5 cellular contexts compared by ENCODE assay signal in the genomic region with DNA sequence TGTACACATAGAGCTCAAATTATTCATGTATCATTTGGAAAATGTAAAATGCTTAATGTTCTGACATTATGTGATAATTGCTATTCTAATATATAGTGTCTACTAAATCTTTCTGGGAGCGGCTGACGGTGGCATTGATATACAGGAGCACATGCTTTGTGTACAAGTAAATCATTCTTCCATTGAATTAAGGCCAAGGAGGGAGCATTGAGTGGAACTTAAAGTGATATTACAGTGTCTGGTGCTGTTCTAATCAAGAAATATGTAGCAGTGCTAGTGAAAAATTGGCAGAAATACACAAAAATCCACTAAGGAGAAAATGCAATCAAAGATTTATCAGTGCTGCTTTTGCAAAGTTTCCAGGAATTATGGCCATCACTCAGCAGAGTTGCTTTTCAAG.
"Had no signal": no experiment of that assay in that cellular context is flagged by ENCODE, and none has a peak within 500 bp of the region (broad histone marks: within the 10 kb centered on the region; RNA-seq: fewer than 3 reads in every experiment).

No MANE protein-coding gene starts in this region.

- DNase-seq: H9, HCEC 1CT, IMR-90 had no signal

- H3K4me3 ChIP-seq: GM23338, K562 had no signal

- ATAC-seq: GM23338, K562 had no signal

- H2AFZ ChIP-seq: GM23338 had no signal

- H3K4me2 ChIP-seq: GM23338 had no signal
